In genomic region chr5:177390363-177391300, GRCh38 we compare ENCODE assay signal across 1 cellular context.
TF ChIP-seq lines count a peak whose summit lies in the region.

No MANE protein-coding gene starts in this region.

TF ChIP-seq in K562, 482 proteins besides CTCF, POLR2A, EP300 and RAD21 (continued from another document and continues in another):
- TF ChIP-seq SNAPC5 (CRISPR knock-in tag; IDR thresholded peaks at IDR 0.05) (no peak), MEF2A (IDR thresholded peaks at IDR 0.05; ENCODE audit: control insufficient read depth, low read depth, low read length) (no peak), ZNF584 (CRISPR knock-in tag; IDR thresholded peaks at IDR 0.05; ENCODE audit: low read depth) (no peak), FUS (optimal IDR thresholded peaks at IDR 0.05; ENCODE audit: low read depth, low read length) (no peak), RBM25 (IDR thresholded peaks at IDR 0.05; ENCODE audit: low read depth, low read length, severe bottlenecking) (peak; percentile 92), FOXM1 (IDR thresholded peaks at IDR 0.05; ENCODE audit: low read depth) (no peak), FOXM1 (CRISPR knock-in tag; IDR thresholded peaks at IDR 0.05; ENCODE audit: low read depth) (no peak; the same call in 1 of the 2 replicates), ZNF561 (CRISPR knock-in tag; conservative IDR thresholded peaks at IDR 0.05) (no peak), MECOM (CRISPR knock-in tag; IDR thresholded peaks at IDR 0.05) (no peak), DMBX1 (CRISPR knock-in tag; IDR thresholded peaks at IDR 0.05; ENCODE audit: borderline replicate concordance) (no peak), FOXK1 (CRISPR knock-in tag; IDR thresholded peaks at IDR 0.05; ENCODE audit: borderline replicate concordance) (peak; percentile 75; the same call in 1 of the 2 replicates), ZNF586 (CRISPR knock-in tag; conservative IDR thresholded peaks at IDR 0.05) (no peak), GABPB2 (CRISPR knock-in tag; conservative IDR thresholded peaks at IDR 0.05) (no peak), KLF1 (tag; IDR thresholded peaks at IDR 0.05) (no peak), ELF1 (tag; IDR thresholded peaks at IDR 0.05) (no peak), GATA2 (CRISPR knock-in tag; IDR thresholded peaks at IDR 0.05) (peak; percentile 54; the same call in 1 of the 2 replicates), MTF1 (CRISPR knock-in tag; IDR thresholded peaks at IDR 0.05; ENCODE audit: borderline replicate concordance) (no peak), PHB (CRISPR knock-in tag; IDR thresholded peaks at IDR 0.05) (no peak), DPF2 (IDR thresholded peaks at IDR 0.05) (0 out of 2 replicates have a peak, but pooled peaks have one; percentile 43), ZBTB1 (CRISPR knock-in tag; IDR thresholded peaks at IDR 0.05; ENCODE audit: borderline replicate concordance, low read depth) (no peak), KDM1A (IDR thresholded peaks at IDR 0.05) (peak; percentile 38 to 82; a peak in 3 of 4 replicates), BRD4 (IDR thresholded peaks at IDR 0.05) (no peak), ZNF143 (CRISPR knock-in tag; IDR thresholded peaks at IDR 0.05) (no peak), ZNF311 (CRISPR knock-in tag; IDR thresholded peaks at IDR 0.05) (no peak), KLF10 (CRISPR knock-in tag; IDR thresholded peaks at IDR 0.05) (no peak), RCOR1 (IDR thresholded peaks at IDR 0.05; ENCODE audit: borderline replicate concordance in 1 of 2, low read depth in 2 of 2, low read length in 2 of 2) (0 out of 4 replicates have a peak, but pooled peaks of 1 of the 2 experiments have one; percentile 20), ZNF217 (CRISPR knock-in tag; IDR thresholded peaks at IDR 0.05) (no peak), SIX5 (IDR thresholded peaks at IDR 0.05; ENCODE audit: borderline replicate concordance in 1 of 2, insufficient read depth in 1 of 2, low read depth in 1 of 2, low read length in 2 of 2) (no peak), E2F1 (CRISPR knock-in tag; IDR thresholded peaks at IDR 0.05) (peak; percentile 76), ZNF324 (CRISPR knock-in tag; IDR thresholded peaks at IDR 0.05) (no peak), TAF9B (IDR thresholded peaks at IDR 0.05; ENCODE audit: partially characterized antibody) (no peak), ZFX (CRISPR knock-in tag; IDR thresholded peaks at IDR 0.05) (peak; percentile 61), HDAC2 (IDR thresholded peaks at IDR 0.05) (peak; percentile 53; the same call in 1 of the 2 replicates), FOXP4 (CRISPR knock-in tag; IDR thresholded peaks at IDR 0.05; ENCODE audit: borderline replicate concordance) (no peak), HNRNPH1 (optimal IDR thresholded peaks at IDR 0.05; ENCODE audit: low read depth, low read length) (no peak), ZNF41 (CRISPR knock-in tag; conservative IDR thresholded peaks at IDR 0.05) (no peak), XRCC4 (IDR thresholded peaks at IDR 0.05; ENCODE audit: extremely low read depth, insufficient read depth, insufficient read length) (no peak), RAD51 (IDR thresholded peaks at IDR 0.05; ENCODE audit: borderline replicate concordance, low read depth) (peak; percentile 88), E2F6 (IDR thresholded peaks at IDR 0.05; ENCODE audit: borderline replicate concordance in 1 of 2, extremely low read depth in 1 of 2, insufficient read depth in 1 of 2, insufficient read length in 1 of 2, low read depth in 1 of 2, low read length in 1 of 2, poor library complexity in 1 of 2, severe bottlenecking in 1 of 2) (peak; percentile 61 to 68), BCL6 (CRISPR knock-in tag; IDR thresholded peaks at IDR 0.05) (no peak), ZBTB7A (IDR thresholded peaks at IDR 0.05; ENCODE audit: borderline replicate concordance, control insufficient read depth, low read depth, low read length) (peak; percentile 67; the same call in 1 of the 2 replicates), POLR2H (tag; IDR thresholded peaks at IDR 0.05; ENCODE audit: low read depth) (no peak), SMARCB1 (IDR thresholded peaks at IDR 0.05; ENCODE audit: insufficient read length, low read depth) (no peak), TFAM (CRISPR knock-in tag; conservative IDR thresholded peaks at IDR 0.05) (no peak), NUFIP1 (IDR thresholded peaks at IDR 0.05; ENCODE audit: partially characterized antibody) (no peak), FOXJ3 (CRISPR knock-in tag; IDR thresholded peaks at IDR 0.05) (no peak), ZNF77 (CRISPR knock-in tag; IDR thresholded peaks at IDR 0.05) (no peak), BMI1 (IDR thresholded peaks at IDR 0.05; ENCODE audit: low read length) (no peak), ZKSCAN8 (CRISPR knock-in tag; IDR thresholded peaks at IDR 0.05) (no peak), SOX6 (IDR thresholded peaks at IDR 0.05) (0 out of 2 replicates have a peak, but pooled peaks have one; percentile 39), SRSF3 (IDR thresholded peaks at IDR 0.05; ENCODE audit: insufficient read depth, low read length) (no peak), ZBTB8A (IDR thresholded peaks at IDR 0.05; ENCODE audit: partially characterized antibody) (no peak), XRCC5 (IDR thresholded peaks at IDR 0.05; ENCODE audit: low read depth, low read length) (peak; percentile 88), ZNF780A (CRISPR knock-in tag; IDR thresholded peaks at IDR 0.05) (no peak), MAFK (IDR thresholded peaks at IDR 0.05; ENCODE audit: low read length) (no peak)
- TF ChIP-seq, protein P1, sequence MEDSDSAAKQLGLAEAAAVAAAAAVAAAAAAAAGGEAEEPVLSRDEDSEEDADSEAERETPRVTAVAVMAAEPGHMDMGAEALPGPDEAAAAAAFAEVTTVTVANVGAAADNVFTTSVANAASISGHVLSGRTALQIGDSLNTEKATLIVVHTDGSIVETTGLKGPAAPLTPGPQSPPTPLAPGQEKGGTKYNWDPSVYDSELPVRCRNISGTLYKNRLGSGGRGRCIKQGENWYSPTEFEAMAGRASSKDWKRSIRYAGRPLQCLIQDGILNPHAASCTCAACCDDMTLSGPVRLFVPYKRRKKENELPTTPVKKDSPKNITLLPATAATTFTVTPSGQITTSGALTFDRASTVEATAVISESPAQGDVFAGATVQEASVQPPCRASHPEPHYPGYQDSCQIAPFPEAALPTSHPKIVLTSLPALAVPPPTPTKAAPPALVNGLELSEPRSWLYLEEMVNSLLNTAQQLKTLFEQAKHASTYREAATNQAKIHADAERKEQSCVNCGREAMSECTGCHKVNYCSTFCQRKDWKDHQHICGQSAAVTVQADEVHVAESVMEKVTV (CRISPR knock-in tag; IDR thresholded peaks at IDR 0.05), result peak; percentile 72
- TF ChIP-seq, protein P2, sequence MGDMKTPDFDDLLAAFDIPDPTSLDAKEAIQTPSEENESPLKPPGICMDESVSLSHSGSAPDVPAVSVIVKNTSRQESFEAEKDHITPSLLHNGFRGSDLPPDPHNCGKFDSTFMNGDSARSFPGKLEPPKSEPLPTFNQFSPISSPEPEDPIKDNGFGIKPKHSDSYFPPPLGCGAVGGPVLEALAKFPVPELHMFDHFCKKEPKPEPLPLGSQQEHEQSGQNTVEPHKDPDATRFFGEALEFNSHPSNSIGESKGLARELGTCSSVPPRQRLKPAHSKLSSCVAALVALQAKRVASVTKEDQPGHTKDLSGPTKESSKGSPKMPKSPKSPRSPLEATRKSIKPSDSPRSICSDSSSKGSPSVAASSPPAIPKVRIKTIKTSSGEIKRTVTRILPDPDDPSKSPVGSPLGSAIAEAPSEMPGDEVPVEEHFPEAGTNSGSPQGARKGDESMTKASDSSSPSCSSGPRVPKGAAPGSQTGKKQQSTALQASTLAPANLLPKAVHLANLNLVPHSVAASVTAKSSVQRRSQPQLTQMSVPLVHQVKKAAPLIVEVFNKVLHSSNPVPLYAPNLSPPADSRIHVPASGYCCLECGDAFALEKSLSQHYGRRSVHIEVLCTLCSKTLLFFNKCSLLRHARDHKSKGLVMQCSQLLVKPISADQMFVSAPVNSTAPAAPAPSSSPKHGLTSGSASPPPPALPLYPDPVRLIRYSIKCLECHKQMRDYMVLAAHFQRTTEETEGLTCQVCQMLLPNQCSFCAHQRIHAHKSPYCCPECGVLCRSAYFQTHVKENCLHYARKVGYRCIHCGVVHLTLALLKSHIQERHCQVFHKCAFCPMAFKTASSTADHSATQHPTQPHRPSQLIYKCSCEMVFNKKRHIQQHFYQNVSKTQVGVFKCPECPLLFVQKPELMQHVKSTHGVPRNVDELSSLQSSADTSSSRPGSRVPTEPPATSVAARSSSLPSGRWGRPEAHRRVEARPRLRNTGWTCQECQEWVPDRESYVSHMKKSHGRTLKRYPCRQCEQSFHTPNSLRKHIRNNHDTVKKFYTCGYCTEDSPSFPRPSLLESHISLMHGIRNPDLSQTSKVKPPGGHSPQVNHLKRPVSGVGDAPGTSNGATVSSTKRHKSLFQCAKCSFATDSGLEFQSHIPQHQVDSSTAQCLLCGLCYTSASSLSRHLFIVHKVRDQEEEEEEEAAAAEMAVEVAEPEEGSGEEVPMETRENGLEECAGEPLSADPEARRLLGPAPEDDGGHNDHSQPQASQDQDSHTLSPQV (IDR thresholded peaks at IDR 0.05), result peak; percentile 58; the same call in 1 of the 2 replicates
- TF ChIP-seq, protein P3, sequence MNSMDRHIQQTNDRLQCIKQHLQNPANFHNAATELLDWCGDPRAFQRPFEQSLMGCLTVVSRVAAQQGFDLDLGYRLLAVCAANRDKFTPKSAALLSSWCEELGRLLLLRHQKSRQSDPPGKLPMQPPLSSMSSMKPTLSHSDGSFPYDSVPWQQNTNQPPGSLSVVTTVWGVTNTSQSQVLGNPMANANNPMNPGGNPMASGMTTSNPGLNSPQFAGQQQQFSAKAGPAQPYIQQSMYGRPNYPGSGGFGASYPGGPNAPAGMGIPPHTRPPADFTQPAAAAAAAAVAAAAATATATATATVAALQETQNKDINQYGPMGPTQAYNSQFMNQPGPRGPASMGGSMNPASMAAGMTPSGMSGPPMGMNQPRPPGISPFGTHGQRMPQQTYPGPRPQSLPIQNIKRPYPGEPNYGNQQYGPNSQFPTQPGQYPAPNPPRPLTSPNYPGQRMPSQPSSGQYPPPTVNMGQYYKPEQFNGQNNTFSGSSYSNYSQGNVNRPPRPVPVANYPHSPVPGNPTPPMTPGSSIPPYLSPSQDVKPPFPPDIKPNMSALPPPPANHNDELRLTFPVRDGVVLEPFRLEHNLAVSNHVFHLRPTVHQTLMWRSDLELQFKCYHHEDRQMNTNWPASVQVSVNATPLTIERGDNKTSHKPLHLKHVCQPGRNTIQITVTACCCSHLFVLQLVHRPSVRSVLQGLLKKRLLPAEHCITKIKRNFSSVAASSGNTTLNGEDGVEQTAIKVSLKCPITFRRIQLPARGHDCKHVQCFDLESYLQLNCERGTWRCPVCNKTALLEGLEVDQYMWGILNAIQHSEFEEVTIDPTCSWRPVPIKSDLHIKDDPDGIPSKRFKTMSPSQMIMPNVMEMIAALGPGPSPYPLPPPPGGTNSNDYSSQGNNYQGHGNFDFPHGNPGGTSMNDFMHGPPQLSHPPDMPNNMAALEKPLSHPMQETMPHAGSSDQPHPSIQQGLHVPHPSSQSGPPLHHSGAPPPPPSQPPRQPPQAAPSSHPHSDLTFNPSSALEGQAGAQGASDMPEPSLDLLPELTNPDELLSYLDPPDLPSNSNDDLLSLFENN (IDR thresholded peaks at IDR 0.05; ENCODE audit: low read depth in 2 of 2, low read length in 2 of 2), result peak in 1 of 2 experiments; percentile 41; a peak in 1 of 4 replicates
- TF ChIP-seq, protein P4, sequence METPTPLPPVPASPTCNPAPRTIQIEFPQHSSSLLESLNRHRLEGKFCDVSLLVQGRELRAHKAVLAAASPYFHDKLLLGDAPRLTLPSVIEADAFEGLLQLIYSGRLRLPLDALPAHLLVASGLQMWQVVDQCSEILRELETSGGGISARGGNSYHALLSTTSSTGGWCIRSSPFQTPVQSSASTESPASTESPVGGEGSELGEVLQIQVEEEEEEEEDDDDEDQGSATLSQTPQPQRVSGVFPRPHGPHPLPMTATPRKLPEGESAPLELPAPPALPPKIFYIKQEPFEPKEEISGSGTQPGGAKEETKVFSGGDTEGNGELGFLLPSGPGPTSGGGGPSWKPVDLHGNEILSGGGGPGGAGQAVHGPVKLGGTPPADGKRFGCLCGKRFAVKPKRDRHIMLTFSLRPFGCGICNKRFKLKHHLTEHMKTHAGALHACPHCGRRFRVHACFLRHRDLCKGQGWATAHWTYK (CRISPR knock-in tag; IDR thresholded peaks at IDR 0.05), result no peak
